1 cellular context compared by ENCODE assay signal in genomic region chr2:10043906-10044601, GRCh38.
TF ChIP-seq lines count a peak whose summit lies in the region.

No MANE protein-coding gene starts in this region.

TF ChIP-seq in HEK293, 187 proteins besides CTCF, POLR2A, EP300 and RAD21 (continued from another document and continues in another):
- no peak for TF ChIP-seq TSHZ1 (tag by site-specific recombination; IDR thresholded peaks at IDR 0.05; ENCODE audit: borderline replicate concordance)
- TF ChIP-seq ZNF639 (tag by site-specific recombination; IDR thresholded peaks at IDR 0.05), result no peak
- TF ChIP-seq ZSCAN18 (tag by site-specific recombination; IDR thresholded peaks at IDR 0.05), result no peak
- no peak for TF ChIP-seq ZNF600 (tag by site-specific recombination; IDR thresholded peaks at IDR 0.05)
- TF ChIP-seq ZFP69B (tag by site-specific recombination; IDR thresholded peaks at IDR 0.05), result no peak
- no peak for TF ChIP-seq ZNF248 (tag by site-specific recombination; IDR thresholded peaks at IDR 0.05)
- no peak for TF ChIP-seq ZNF292 (tag by site-specific recombination; IDR thresholded peaks at IDR 0.05; ENCODE audit: borderline replicate concordance, low read depth)
- no peak for TF ChIP-seq ZNF843 (tag by site-specific recombination; IDR thresholded peaks at IDR 0.05)
- TF ChIP-seq ZNF311 (tag by site-specific recombination; IDR thresholded peaks at IDR 0.05; ENCODE audit: borderline replicate concordance), result no peak
- TF ChIP-seq ZNF404 (tag by site-specific recombination; IDR thresholded peaks at IDR 0.05), result no peak
- no peak for TF ChIP-seq ZNF555 (tag by site-specific recombination; conservative IDR thresholded peaks at IDR 0.05)
- TF ChIP-seq ZBTB48 (tag by site-specific recombination; IDR thresholded peaks at IDR 0.05), result no peak
- no peak for TF ChIP-seq ZNF48 (tag by site-specific recombination; IDR thresholded peaks at IDR 0.05)
- TF ChIP-seq KLF16 (tag by site-specific recombination; IDR thresholded peaks at IDR 0.05), result no peak
- no peak for TF ChIP-seq MEIS1 (CRISPR knock-in tag; IDR thresholded peaks at IDR 0.05; ENCODE audit: borderline replicate concordance)
- no peak for TF ChIP-seq PRDM10 (tag by site-specific recombination; IDR thresholded peaks at IDR 0.05)
- TF ChIP-seq MYNN (tag by site-specific recombination; IDR thresholded peaks at IDR 0.05; ENCODE audit: borderline replicate concordance), result no peak
- TF ChIP-seq ZNF629 (tag by site-specific recombination; IDR thresholded peaks at IDR 0.05), result peak; percentile 71
- peak; percentile 92 for TF ChIP-seq ATF2 (tag by site-specific recombination; IDR thresholded peaks at IDR 0.05; ENCODE audit: low read depth)
- TF ChIP-seq ZNF335 (tag by site-specific recombination; conservative IDR thresholded peaks at IDR 0.05), result no peak
- TF ChIP-seq ZFP37 (tag by site-specific recombination; IDR thresholded peaks at IDR 0.05), result no peak
- TF ChIP-seq ZNF26 (tag by site-specific recombination; IDR thresholded peaks at IDR 0.05), result no peak
- TF ChIP-seq ZNF211 (tag by site-specific recombination; IDR thresholded peaks at IDR 0.05; ENCODE audit: low read depth), result no peak
- TF ChIP-seq SCRT1 (tag by site-specific recombination; IDR thresholded peaks at IDR 0.05; ENCODE audit: borderline replicate concordance), result no peak
- TF ChIP-seq ZBTB17 (tag by site-specific recombination; IDR thresholded peaks at IDR 0.05), result no peak
- no peak for TF ChIP-seq ZNF391 (tag by site-specific recombination; IDR thresholded peaks at IDR 0.05; ENCODE audit: borderline replicate concordance, low read depth)
- TF ChIP-seq ZBTB8A (tag by site-specific recombination; IDR thresholded peaks at IDR 0.05), result no peak; the same call in 1 of the 2 replicates
- TF ChIP-seq ZNF510 (tag by site-specific recombination; IDR thresholded peaks at IDR 0.05; ENCODE audit: insufficient replicate concordance), result no peak
- TF ChIP-seq ZNF529 (tag by site-specific recombination; IDR thresholded peaks at IDR 0.05; ENCODE audit: insufficient replicate concordance), result no peak
- peak; percentile 80 for TF ChIP-seq SP3 (tag by site-specific recombination; IDR thresholded peaks at IDR 0.05)
- TF ChIP-seq PRDM2 (tag by site-specific recombination; IDR thresholded peaks at IDR 0.05; ENCODE audit: borderline replicate concordance), result no peak
- no peak for TF ChIP-seq ZNF23 (tag by site-specific recombination; IDR thresholded peaks at IDR 0.05; ENCODE audit: borderline replicate concordance)
- peak; percentile 37; the same call in 1 of the 2 replicates for TF ChIP-seq PATZ1 (tag by site-specific recombination; IDR thresholded peaks at IDR 0.05)
- TF ChIP-seq SETDB1 (IDR thresholded peaks at IDR 0.05; ENCODE audit: insufficient read length, low read length), result no peak
- TF ChIP-seq ZNF596 (tag by site-specific recombination; IDR thresholded peaks at IDR 0.05), result 0 out of 2 replicates have a peak, but pooled peaks have one; percentile 19
- peak; percentile 47 for TF ChIP-seq SP2 (tag by site-specific recombination; IDR thresholded peaks at IDR 0.05)
- no peak for TF ChIP-seq ZNF544 (tag by site-specific recombination; IDR thresholded peaks at IDR 0.05)
- no peak for TF ChIP-seq SP7 (tag by site-specific recombination; IDR thresholded peaks at IDR 0.05)
- no peak for TF ChIP-seq ZNF660 (tag by site-specific recombination; IDR thresholded peaks at IDR 0.05)
- TF ChIP-seq ZNF239 (tag by site-specific recombination; IDR thresholded peaks at IDR 0.05), result no peak
- peak; percentile 51; the same call in 1 of the 2 replicates for TF ChIP-seq ZNF202 (tag by site-specific recombination; IDR thresholded peaks at IDR 0.05; ENCODE audit: borderline replicate concordance)
